12 cellular contexts compared by ENCODE assay signal in the genomic region with DNA sequence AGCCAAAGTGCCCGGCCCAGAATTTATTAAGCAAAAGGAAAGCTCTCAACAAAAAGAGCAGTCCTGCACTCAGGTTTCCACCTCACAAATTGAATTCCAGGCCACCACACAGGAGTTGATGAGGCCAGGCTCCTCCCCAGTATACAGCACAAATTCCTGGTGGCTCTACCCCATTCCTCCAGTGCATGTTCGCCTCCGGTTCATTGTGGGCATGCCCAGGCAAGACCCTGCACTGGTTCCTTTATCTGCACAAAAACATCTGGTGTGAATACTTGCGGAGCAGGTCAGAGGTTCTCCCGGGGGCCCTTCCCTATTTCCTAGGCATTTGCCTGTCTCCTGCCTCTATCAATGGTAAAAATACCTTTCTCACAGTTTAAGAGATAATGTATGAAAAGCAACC.
DNase-seq lines count a peak whose midpoint lies in the region; ATAC-seq and TF ChIP-seq lines count a peak whose summit lies in the region.
"Had no signal": no experiment of that assay in that cellular context is flagged by ENCODE, and none has a peak within 500 bp of the region (broad histone marks: within the 10 kb centered on the region; RNA-seq: fewer than 3 reads in every experiment).

No MANE protein-coding gene starts in this region.

- H3K4me2 ChIP-seq in neural progenitor cell: no peak overlapping the region

- no peaks in the 10 kb centered on the region for H3K36me3 Mint-ChIP-seq in neural progenitor cell

- peaks cover 2% of the 10 kb centered on the region for H3K27me3 Mint-ChIP-seq in neural progenitor cell (ENCODE audit: insufficient read depth, low read depth)

- H3K9ac ChIP-seq in neural progenitor cell: no peak overlapping the region

- no peaks in the 10 kb centered on the region for H3K9me3 Mint-ChIP-seq in neural progenitor cell

- H3K27ac Mint-ChIP-seq in neural progenitor cell: peak overlapping the region; percentile 50

- no peaks in the 10 kb centered on the region for H3K36me3 ChIP-seq in neural progenitor cell

- H3F3A ChIP-seq in neural progenitor cell (ENCODE audit: low read depth): no peaks in the 10 kb centered on the region

- DNase-seq in GM04503 (ENCODE audit: low read depth) (peak; percentile 18), NCI-H69 (lab: John Stamatoyannopoulos, UW) (peak; percentile 3), epithelial cell of prostate (ENCODE audit: low read depth, low spot score) (peak; percentile 95), neural progenitor cell (ENCODE audit: low spot score) (peak; percentile 67), HCEC 1CT (no peak)
- no peak for DNase-seq in stimulated activated CD4-positive, alpha-beta T cell treated with anti-CD3 and anti-CD28 coated beads, Interleukin-15, amount 100 ng/mL, for 24 hours
- DNase-seq: activated CD4-positive, alpha-beta T cell treated with anti-CD3 and anti-CD28 coated beads for 48 hours; GF-D8; hypothalamus; NCI-H82 had no signal

- peaks cover 15% of the 10 kb centered on the region for H3K4me1 Mint-ChIP-seq in neural progenitor cell

- no peaks in the 10 kb centered on the region for H3K27me3 ChIP-seq in neural progenitor cell

- peaks cover 9% of the 10 kb centered on the region for H3K4me1 ChIP-seq in neural progenitor cell

- ATAC-seq in HG03460 (IDR thresholded peaks at IDR 0.05; ENCODE audit: unreplicated experiment) (no peak), GM19324 (IDR thresholded peaks at IDR 0.05; ENCODE audit: low FRiP score, unreplicated experiment) (no peak)

- no peak overlapping the region for H3K4me3 Mint-ChIP-seq in neural progenitor cell

- peak overlapping the region; percentile 6 for H2AFZ ChIP-seq in neural progenitor cell (replicated peaks)

- no peaks in the 10 kb centered on the region for H3K9me3 ChIP-seq in neural progenitor cell (ENCODE audit: low read depth)

- peak overlapping the region; percentile 99 for H3K27ac ChIP-seq in epithelial cell of prostate
- peak overlapping the region; percentile 70 for H3K27ac ChIP-seq in neural progenitor cell

- H4K20me1 ChIP-seq in neural progenitor cell (ENCODE audit: low read depth): no peaks in the 10 kb centered on the region

- no peaks in the 10 kb centered on the region for H3K79me2 ChIP-seq in neural progenitor cell (ENCODE audit: low read depth)

- H3K4me3 ChIP-seq in neural progenitor cell: no peak overlapping the region

- TF ChIP-seq CTCF in neural progenitor cell (IDR thresholded peaks at IDR 0.05): no peak

Comparison
In these comparisons a context has a peak if more than half of its experiments do, and no peak if none do; other contexts are left out.
1. DNase-seq: peak in GM04503 (single experiment), NCI-H69 (single experiment), epithelial cell of prostate (single experiment) and neural progenitor cell (single experiment); none in stimulated activated CD4-positive, alpha-beta T cell treated with anti-CD3 and anti-CD28 coated beads, Interleukin-15, amount 100 ng/mL, for 24 hours (single experiment) and HCEC 1CT (single experiment).